1 cellular context compared by ENCODE assay signal in the genomic region with DNA sequence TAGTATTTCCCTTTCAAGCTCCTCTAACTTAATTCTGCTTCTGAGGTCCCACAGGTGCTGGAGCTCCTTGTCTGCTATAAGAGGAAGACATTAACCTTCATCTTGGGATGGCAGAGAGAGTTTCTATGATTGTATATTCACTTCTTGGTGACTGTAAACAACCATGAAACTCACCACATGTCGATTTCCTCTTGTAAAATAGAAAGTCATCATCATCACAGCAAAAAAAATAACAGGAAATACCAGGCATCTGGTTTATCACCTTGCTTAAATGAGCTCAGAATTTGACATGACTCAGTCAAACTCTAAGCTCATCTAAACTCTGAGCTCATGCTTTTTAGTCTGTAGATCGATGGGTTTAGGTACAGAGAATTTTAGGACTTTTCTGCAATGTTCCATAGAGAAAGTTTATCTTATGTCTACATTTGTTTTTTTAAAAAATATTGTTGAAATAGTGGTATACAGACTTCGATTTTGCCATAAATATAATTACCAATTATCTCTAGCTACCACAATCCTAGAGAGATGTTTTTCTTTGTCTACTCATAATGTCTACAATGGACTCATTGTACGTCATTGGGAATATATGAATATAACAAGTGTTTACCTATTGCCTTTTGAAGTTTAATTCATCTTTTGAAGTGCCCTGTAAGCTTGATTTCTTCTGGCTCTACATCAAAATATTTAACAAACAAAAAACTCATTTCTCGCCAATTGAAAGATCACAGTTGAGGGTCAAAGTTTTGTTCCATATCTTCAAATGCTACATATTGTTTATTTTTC.
TF ChIP-seq lines count a peak whose summit lies in the region.

No MANE protein-coding gene starts in this region.

TF ChIP-seq in GM23338, 12 proteins besides CTCF, POLR2A, EP300 and RAD21 (continued from another document):
- TF ChIP-seq, protein P1, sequence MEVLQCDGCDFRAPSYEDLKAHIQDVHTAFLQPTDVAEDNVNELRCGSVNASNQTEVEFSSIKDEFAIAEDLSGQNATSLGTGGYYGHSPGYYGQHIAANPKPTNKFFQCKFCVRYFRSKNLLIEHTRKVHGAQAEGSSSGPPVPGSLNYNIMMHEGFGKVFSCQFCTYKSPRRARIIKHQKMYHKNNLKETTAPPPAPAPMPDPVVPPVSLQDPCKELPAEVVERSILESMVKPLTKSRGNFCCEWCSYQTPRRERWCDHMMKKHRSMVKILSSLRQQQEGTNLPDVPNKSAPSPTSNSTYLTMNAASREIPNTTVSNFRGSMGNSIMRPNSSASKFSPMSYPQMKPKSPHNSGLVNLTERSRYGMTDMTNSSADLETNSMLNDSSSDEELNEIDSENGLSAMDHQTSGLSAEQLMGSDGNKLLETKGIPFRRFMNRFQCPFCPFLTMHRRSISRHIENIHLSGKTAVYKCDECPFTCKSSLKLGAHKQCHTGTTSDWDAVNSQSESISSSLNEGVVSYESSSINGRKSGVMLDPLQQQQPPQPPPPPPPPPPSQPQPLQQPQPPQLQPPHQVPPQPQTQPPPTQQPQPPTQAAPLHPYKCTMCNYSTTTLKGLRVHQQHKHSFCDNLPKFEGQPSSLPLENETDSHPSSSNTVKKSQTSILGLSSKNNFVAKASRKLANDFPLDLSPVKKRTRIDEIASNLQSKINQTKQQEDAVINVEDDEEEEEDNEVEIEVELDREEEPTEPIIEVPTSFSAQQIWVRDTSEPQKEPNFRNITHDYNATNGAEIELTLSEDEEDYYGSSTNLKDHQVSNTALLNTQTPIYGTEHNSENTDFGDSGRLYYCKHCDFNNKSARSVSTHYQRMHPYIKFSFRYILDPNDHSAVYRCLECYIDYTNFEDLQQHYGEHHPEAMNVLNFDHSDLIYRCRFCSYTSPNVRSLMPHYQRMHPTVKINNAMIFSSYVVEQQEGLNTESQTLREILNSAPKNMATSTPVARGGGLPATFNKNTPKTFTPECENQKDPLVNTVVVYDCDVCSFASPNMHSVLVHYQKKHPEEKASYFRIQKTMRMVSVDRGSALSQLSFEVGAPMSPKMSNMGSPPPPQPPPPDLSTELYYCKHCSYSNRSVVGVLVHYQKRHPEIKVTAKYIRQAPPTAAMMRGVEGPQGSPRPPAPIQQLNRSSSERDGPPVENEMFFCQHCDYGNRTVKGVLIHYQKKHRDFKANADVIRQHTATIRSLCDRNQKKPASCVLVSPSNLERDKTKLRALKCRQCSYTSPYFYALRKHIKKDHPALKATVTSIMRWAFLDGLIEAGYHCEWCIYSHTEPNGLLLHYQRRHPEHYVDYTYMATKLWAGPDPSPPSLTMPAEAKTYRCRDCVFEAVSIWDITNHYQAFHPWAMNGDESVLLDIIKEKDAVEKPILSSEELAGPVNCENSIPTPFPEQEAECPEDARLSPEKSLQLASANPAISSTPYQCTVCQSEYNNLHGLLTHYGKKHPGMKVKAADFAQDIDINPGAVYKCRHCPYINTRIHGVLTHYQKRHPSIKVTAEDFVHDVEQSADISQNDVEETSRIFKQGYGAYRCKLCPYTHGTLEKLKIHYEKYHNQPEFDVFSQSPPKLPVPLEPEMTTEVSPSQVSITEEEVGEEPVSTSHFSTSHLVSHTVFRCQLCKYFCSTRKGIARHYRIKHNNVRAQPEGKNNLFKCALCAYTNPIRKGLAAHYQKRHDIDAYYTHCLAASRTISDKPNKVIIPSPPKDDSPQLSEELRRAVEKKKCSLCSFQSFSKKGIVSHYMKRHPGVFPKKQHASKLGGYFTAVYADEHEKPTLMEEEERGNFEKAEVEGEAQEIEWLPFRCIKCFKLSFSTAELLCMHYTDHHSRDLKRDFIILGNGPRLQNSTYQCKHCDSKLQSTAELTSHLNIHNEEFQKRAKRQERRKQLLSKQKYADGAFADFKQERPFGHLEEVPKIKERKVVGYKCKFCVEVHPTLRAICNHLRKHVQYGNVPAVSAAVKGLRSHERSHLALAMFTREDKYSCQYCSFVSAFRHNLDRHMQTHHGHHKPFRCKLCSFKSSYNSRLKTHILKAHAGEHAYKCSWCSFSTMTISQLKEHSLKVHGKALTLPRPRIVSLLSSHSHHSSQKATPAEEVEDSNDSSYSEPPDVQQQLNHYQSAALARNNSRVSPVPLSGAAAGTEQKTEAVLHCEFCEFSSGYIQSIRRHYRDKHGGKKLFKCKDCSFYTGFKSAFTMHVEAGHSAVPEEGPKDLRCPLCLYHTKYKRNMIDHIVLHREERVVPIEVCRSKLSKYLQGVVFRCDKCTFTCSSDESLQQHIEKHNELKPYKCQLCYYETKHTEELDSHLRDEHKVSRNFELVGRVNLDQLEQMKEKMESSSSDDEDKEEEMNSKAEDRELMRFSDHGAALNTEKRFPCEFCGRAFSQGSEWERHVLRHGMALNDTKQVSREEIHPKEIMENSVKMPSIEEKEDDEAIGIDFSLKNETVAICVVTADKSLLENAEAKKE (CRISPR knock-in tag; IDR thresholded peaks at IDR 0.05), result no peak
- no peak for TF ChIP-seq NANOG (IDR thresholded peaks at IDR 0.05; ENCODE audit: borderline replicate concordance)
- TF ChIP-seq STAT1 (IDR thresholded peaks at IDR 0.05; ENCODE audit: unreplicated experiment), result no peak
- TF ChIP-seq EZH2phosphoT487 (IDR thresholded peaks at IDR 0.05; ENCODE audit: unreplicated experiment), result no peak
- TF ChIP-seq EZH2 (IDR thresholded peaks at IDR 0.05; ENCODE audit: low read depth, unreplicated experiment), result no peak
- TF ChIP-seq, protein P2, sequence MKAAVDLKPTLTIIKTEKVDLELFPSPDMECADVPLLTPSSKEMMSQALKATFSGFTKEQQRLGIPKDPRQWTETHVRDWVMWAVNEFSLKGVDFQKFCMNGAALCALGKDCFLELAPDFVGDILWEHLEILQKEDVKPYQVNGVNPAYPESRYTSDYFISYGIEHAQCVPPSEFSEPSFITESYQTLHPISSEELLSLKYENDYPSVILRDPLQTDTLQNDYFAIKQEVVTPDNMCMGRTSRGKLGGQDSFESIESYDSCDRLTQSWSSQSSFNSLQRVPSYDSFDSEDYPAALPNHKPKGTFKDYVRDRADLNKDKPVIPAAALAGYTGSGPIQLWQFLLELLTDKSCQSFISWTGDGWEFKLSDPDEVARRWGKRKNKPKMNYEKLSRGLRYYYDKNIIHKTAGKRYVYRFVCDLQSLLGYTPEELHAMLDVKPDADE (IDR thresholded peaks at IDR 0.05), result no peak
- no peak for TF ChIP-seq CREB1 (CRISPR knock-in tag; IDR thresholded peaks at IDR 0.05; ENCODE audit: low read depth)
